1 cellular context compared by ENCODE assay signal in the genomic region with DNA sequence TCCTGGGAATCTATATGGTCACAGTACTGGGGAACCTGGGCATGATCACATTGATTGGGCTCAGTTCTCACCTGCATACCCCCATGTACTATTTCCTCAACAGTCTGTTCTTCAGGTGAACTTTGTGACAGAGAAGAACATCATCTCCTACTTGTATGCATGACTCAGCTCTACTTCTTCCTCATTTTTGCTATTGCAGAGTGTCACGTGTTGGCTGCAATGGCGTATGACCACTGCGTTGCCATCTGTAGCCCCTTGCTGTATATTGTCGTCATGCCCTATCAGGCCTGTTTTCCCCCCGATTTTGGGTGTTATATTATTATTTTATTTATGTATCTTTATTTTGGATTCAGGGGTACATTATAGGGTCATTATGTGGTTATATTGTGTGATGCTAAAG.
TF ChIP-seq lines count a peak whose summit lies in the region.

No MANE protein-coding gene starts in this region.

TF ChIP-seq in K562, 482 proteins besides CTCF, POLR2A, EP300 and RAD21 (continued from another document and continues in another):
- TF ChIP-seq AFF1 (IDR thresholded peaks at IDR 0.05; ENCODE audit: low read depth in 1 of 2, partially characterized antibody in 2 of 2) (no peak), STAT5A (IDR thresholded peaks at IDR 0.05; ENCODE audit: borderline replicate concordance, low read length) (no peak), MYNN (IDR thresholded peaks at IDR 0.05) (no peak), MYNN (CRISPR knock-in tag; IDR thresholded peaks at IDR 0.05) (no peak), ZFX (CRISPR knock-in tag; IDR thresholded peaks at IDR 0.05) (no peak), MYBL2 (IDR thresholded peaks at IDR 0.05; ENCODE audit: low read depth) (no peak), MYBL2 (CRISPR knock-in tag; IDR thresholded peaks at IDR 0.05; ENCODE audit: borderline replicate concordance) (no peak), KLF16 (IDR thresholded peaks at IDR 0.05) (no peak), ZNF583 (CRISPR knock-in tag; IDR thresholded peaks at IDR 0.05) (0 out of 2 replicates have a peak, but pooled peaks have one; percentile 28), ADNP (tag; IDR thresholded peaks at IDR 0.05) (no peak), SOX6 (IDR thresholded peaks at IDR 0.05) (no peak), RBM39 (optimal IDR thresholded peaks at IDR 0.05; ENCODE audit: low read depth, low read length) (no peak), ZNF75A (CRISPR knock-in tag; IDR thresholded peaks at IDR 0.05) (no peak), GTF2F1 (IDR thresholded peaks at IDR 0.05; ENCODE audit: low read depth, low read length) (no peak), UBTF (IDR thresholded peaks at IDR 0.05; ENCODE audit: borderline replicate concordance in 1 of 2, low read depth in 2 of 2, low read length in 2 of 2) (no peak), MAFK (IDR thresholded peaks at IDR 0.05; ENCODE audit: low read length) (peak; percentile 63; the same call in 1 of the 2 replicates), MCM2 (IDR thresholded peaks at IDR 0.05; ENCODE audit: low read depth) (no peak), NONO (IDR thresholded peaks at IDR 0.05; ENCODE audit: low read depth in 2 of 2, low read length in 1 of 2) (no peak), TCF7 (IDR thresholded peaks at IDR 0.05; ENCODE audit: borderline replicate concordance) (no peak), JUN (IDR thresholded peaks at IDR 0.05; ENCODE audit: borderline replicate concordance, low read depth, low read length) (no peak), JUN (CRISPR knock-in tag; IDR thresholded peaks at IDR 0.05; ENCODE audit: borderline replicate concordance) (no peak), PTRF (tag; IDR thresholded peaks at IDR 0.05) (0 out of 2 replicates have a peak, but pooled peaks have one; percentile 16), NR2C1 (IDR thresholded peaks at IDR 0.05) (no peak), NR2C1 (tag; IDR thresholded peaks at IDR 0.05) (peak; percentile 45; the same call in 1 of the 2 replicates), NFIC (IDR thresholded peaks at IDR 0.05) (no peak), TOE1 (IDR thresholded peaks at IDR 0.05; ENCODE audit: borderline replicate concordance) (0 out of 2 replicates have a peak, but pooled peaks have one; percentile 26), TOE1 (CRISPR knock-in tag; IDR thresholded peaks at IDR 0.05; ENCODE audit: borderline replicate concordance, low read depth) (no peak), ZNF175 (CRISPR knock-in tag; IDR thresholded peaks at IDR 0.05; ENCODE audit: low read depth) (peak; percentile 83; the same call in 1 of the 2 replicates), ZNF766 (CRISPR knock-in tag; conservative IDR thresholded peaks at IDR 0.05) (peak; percentile 86)
- TF ChIP-seq, protein P1, sequence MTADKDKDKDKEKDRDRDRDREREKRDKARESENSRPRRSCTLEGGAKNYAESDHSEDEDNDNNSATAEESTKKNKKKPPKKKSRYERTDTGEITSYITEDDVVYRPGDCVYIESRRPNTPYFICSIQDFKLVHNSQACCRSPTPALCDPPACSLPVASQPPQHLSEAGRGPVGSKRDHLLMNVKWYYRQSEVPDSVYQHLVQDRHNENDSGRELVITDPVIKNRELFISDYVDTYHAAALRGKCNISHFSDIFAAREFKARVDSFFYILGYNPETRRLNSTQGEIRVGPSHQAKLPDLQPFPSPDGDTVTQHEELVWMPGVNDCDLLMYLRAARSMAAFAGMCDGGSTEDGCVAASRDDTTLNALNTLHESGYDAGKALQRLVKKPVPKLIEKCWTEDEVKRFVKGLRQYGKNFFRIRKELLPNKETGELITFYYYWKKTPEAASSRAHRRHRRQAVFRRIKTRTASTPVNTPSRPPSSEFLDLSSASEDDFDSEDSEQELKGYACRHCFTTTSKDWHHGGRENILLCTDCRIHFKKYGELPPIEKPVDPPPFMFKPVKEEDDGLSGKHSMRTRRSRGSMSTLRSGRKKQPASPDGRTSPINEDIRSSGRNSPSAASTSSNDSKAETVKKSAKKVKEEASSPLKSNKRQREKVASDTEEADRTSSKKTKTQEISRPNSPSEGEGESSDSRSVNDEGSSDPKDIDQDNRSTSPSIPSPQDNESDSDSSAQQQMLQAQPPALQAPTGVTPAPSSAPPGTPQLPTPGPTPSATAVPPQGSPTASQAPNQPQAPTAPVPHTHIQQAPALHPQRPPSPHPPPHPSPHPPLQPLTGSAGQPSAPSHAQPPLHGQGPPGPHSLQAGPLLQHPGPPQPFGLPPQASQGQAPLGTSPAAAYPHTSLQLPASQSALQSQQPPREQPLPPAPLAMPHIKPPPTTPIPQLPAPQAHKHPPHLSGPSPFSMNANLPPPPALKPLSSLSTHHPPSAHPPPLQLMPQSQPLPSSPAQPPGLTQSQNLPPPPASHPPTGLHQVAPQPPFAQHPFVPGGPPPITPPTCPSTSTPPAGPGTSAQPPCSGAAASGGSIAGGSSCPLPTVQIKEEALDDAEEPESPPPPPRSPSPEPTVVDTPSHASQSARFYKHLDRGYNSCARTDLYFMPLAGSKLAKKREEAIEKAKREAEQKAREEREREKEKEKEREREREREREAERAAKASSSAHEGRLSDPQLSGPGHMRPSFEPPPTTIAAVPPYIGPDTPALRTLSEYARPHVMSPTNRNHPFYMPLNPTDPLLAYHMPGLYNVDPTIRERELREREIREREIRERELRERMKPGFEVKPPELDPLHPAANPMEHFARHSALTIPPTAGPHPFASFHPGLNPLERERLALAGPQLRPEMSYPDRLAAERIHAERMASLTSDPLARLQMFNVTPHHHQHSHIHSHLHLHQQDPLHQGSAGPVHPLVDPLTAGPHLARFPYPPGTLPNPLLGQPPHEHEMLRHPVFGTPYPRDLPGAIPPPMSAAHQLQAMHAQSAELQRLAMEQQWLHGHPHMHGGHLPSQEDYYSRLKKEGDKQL (CRISPR knock-in tag; IDR thresholded peaks at IDR 0.05; ENCODE audit: borderline replicate concordance) = no peak
- TF ChIP-seq, protein P2, sequence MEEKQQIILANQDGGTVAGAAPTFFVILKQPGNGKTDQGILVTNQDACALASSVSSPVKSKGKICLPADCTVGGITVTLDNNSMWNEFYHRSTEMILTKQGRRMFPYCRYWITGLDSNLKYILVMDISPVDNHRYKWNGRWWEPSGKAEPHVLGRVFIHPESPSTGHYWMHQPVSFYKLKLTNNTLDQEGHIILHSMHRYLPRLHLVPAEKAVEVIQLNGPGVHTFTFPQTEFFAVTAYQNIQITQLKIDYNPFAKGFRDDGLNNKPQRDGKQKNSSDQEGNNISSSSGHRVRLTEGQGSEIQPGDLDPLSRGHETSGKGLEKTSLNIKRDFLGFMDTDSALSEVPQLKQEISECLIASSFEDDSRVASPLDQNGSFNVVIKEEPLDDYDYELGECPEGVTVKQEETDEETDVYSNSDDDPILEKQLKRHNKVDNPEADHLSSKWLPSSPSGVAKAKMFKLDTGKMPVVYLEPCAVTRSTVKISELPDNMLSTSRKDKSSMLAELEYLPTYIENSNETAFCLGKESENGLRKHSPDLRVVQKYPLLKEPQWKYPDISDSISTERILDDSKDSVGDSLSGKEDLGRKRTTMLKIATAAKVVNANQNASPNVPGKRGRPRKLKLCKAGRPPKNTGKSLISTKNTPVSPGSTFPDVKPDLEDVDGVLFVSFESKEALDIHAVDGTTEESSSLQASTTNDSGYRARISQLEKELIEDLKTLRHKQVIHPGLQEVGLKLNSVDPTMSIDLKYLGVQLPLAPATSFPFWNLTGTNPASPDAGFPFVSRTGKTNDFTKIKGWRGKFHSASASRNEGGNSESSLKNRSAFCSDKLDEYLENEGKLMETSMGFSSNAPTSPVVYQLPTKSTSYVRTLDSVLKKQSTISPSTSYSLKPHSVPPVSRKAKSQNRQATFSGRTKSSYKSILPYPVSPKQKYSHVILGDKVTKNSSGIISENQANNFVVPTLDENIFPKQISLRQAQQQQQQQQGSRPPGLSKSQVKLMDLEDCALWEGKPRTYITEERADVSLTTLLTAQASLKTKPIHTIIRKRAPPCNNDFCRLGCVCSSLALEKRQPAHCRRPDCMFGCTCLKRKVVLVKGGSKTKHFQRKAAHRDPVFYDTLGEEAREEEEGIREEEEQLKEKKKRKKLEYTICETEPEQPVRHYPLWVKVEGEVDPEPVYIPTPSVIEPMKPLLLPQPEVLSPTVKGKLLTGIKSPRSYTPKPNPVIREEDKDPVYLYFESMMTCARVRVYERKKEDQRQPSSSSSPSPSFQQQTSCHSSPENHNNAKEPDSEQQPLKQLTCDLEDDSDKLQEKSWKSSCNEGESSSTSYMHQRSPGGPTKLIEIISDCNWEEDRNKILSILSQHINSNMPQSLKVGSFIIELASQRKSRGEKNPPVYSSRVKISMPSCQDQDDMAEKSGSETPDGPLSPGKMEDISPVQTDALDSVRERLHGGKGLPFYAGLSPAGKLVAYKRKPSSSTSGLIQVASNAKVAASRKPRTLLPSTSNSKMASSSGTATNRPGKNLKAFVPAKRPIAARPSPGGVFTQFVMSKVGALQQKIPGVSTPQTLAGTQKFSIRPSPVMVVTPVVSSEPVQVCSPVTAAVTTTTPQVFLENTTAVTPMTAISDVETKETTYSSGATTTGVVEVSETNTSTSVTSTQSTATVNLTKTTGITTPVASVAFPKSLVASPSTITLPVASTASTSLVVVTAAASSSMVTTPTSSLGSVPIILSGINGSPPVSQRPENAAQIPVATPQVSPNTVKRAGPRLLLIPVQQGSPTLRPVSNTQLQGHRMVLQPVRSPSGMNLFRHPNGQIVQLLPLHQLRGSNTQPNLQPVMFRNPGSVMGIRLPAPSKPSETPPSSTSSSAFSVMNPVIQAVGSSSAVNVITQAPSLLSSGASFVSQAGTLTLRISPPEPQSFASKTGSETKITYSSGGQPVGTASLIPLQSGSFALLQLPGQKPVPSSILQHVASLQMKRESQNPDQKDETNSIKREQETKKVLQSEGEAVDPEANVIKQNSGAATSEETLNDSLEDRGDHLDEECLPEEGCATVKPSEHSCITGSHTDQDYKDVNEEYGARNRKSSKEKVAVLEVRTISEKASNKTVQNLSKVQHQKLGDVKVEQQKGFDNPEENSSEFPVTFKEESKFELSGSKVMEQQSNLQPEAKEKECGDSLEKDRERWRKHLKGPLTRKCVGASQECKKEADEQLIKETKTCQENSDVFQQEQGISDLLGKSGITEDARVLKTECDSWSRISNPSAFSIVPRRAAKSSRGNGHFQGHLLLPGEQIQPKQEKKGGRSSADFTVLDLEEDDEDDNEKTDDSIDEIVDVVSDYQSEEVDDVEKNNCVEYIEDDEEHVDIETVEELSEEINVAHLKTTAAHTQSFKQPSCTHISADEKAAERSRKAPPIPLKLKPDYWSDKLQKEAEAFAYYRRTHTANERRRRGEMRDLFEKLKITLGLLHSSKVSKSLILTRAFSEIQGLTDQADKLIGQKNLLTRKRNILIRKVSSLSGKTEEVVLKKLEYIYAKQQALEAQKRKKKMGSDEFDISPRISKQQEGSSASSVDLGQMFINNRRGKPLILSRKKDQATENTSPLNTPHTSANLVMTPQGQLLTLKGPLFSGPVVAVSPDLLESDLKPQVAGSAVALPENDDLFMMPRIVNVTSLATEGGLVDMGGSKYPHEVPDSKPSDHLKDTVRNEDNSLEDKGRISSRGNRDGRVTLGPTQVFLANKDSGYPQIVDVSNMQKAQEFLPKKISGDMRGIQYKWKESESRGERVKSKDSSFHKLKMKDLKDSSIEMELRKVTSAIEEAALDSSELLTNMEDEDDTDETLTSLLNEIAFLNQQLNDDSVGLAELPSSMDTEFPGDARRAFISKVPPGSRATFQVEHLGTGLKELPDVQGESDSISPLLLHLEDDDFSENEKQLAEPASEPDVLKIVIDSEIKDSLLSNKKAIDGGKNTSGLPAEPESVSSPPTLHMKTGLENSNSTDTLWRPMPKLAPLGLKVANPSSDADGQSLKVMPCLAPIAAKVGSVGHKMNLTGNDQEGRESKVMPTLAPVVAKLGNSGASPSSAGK (IDR thresholded peaks at IDR 0.05) = peak; percentile 29; the same call in 1 of the 2 replicates
- TF ChIP-seq, protein P3, sequence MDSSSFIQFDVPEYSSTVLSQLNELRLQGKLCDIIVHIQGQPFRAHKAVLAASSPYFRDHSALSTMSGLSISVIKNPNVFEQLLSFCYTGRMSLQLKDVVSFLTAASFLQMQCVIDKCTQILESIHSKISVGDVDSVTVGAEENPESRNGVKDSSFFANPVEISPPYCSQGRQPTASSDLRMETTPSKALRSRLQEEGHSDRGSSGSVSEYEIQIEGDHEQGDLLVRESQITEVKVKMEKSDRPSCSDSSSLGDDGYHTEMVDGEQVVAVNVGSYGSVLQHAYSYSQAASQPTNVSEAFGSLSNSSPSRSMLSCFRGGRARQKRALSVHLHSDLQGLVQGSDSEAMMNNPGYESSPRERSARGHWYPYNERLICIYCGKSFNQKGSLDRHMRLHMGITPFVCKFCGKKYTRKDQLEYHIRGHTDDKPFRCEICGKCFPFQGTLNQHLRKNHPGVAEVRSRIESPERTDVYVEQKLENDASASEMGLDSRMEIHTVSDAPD (CRISPR knock-in tag; IDR thresholded peaks at IDR 0.05) = no peak
